8 cellular contexts compared by ENCODE assay signal in genomic region chr1:205321959-205322283, GRCh38. TPM values are rescaled to one million over a fixed set of nuclear protein-coding genes. Genes with fewer than 3 reads are reported as not detected.
A peak's percentile ranks its signal among the peaks of the same experiment; 100 is the strongest.
DNase-seq lines count a peak whose midpoint lies in the region; ATAC-seq, FAIRE-seq and TF ChIP-seq lines count a peak whose summit lies in the region.

No MANE protein-coding gene starts in this region.

- peaks cover 59% of the 10 kb centered on the region for H3K4me1 Mint-ChIP-seq in activated CD4-positive, alpha-beta T cell treated with anti-CD3 and anti-CD28 coated beads, Interleukin-2, amount 10 ng/mL, durations not matched to agents 7 days and 5 days
- peaks cover 72% of the 10 kb centered on the region for H3K4me1 Mint-ChIP-seq in activated B cell treated with CpG ODN at 0.5 μM for 24 hours
- peaks cover 67% of the 10 kb centered on the region for H3K4me1 Mint-ChIP-seq in stimulated activated naive CD8-positive, alpha-beta T cell treated with anti-CD3 and anti-CD28 coated beads, Interleukin-15, amount 100 ng/mL, for 72 hours

- H3K9me3 Mint-ChIP-seq in activated CD4-positive, alpha-beta T cell treated with anti-CD3 and anti-CD28 coated beads, Interleukin-2, amount 10 ng/mL, durations not matched to agents 7 days and 5 days = no peaks in the 10 kb centered on the region
- no peaks in the 10 kb centered on the region for H3K9me3 Mint-ChIP-seq in activated B cell treated with CpG ODN at 0.5 μM for 24 hours
- H3K9me3 Mint-ChIP-seq in stimulated activated naive CD8-positive, alpha-beta T cell treated with anti-CD3 and anti-CD28 coated beads, Interleukin-15, amount 100 ng/mL, for 72 hours = no peaks in the 10 kb centered on the region

- peak overlapping the region; percentile 0 to 97 for H3K4me3 ChIP-seq in kidney (ENCODE audit: low read length in 2 of 2)

- no peak for TF ChIP-seq CTCF in activated B cell treated with CpG ODN at 0.5 μM for 24 hours (IDR thresholded peaks at IDR 0.05)
- TF ChIP-seq CTCF in kidney (IDR thresholded peaks at IDR 0.05; ENCODE audit: borderline replicate concordance, extremely low read depth, insufficient read depth) = no peak

- H3K36me3 Mint-ChIP-seq in activated CD4-positive, alpha-beta T cell treated with anti-CD3 and anti-CD28 coated beads, Interleukin-2, amount 10 ng/mL, durations not matched to agents 7 days and 5 days (ENCODE audit: low read depth) = peaks cover 26% of the 10 kb centered on the region
- peaks cover 34% of the 10 kb centered on the region for H3K36me3 Mint-ChIP-seq in activated B cell treated with CpG ODN at 0.5 μM for 24 hours (ENCODE audit: low read depth)

- no peak overlapping the region for H3K27ac Mint-ChIP-seq in activated CD4-positive, alpha-beta T cell treated with anti-CD3 and anti-CD28 coated beads, Interleukin-2, amount 10 ng/mL, durations not matched to agents 7 days and 5 days
- peak overlapping the region; percentile 56 for H3K27ac Mint-ChIP-seq in activated B cell treated with CpG ODN at 0.5 μM for 24 hours
- no peak overlapping the region for H3K27ac Mint-ChIP-seq in stimulated activated naive CD8-positive, alpha-beta T cell treated with anti-CD3 and anti-CD28 coated beads, Interleukin-15, amount 100 ng/mL, for 72 hours

- CTCF ChIA-PET in activated CD4-positive, alpha-beta T cell treated with anti-CD3 and anti-CD28 coated beads, Interleukin-2, amount 10 ng/mL, durations not matched to agents 7 days and 5 days (lab: Charles Lee) = interaction anchor here (1.2 to 23.4 kb wide), 8 partner anchors 9 to 94 kb away, joined by 3 to 560 read pairs (median 6); partner anchors contain the start of gene TMCC2
- CTCF ChIA-PET in activated B cell treated with CpG ODN at 0.5 μM for 24 hours (lab: Charles Lee) = interaction anchor here (1.2 to 10.2 kb wide), 6 partner anchors 8 to 48 kb away, joined by 3 to 585 read pairs (median 7); no protein-coding TSS in a partner anchor

- peak overlapping the region; percentile 98 for H3K4me3 Mint-ChIP-seq in activated CD4-positive, alpha-beta T cell treated with anti-CD3 and anti-CD28 coated beads, Interleukin-2, amount 10 ng/mL, durations not matched to agents 7 days and 5 days
- H3K4me3 Mint-ChIP-seq in activated B cell treated with CpG ODN at 0.5 μM for 24 hours = peak overlapping the region; percentile 97
- peak overlapping the region; percentile 87 to 99 for H3K4me3 Mint-ChIP-seq in stimulated activated naive CD8-positive, alpha-beta T cell treated with anti-CD3 and anti-CD28 coated beads, Interleukin-15, amount 100 ng/mL, for 72 hours

- intact Hi-C loops in activated B cell treated with CpG ODN at 0.5 μM for 24 hours (cut with micrococcal nuclease) = loop anchor here (1.0 to 5.0 kb wide), 5 partner anchors 9 to 95 kb away; partner anchors contain the start of gene TMCC2
- intact Hi-C loops in kidney (cut with DNase I) = no loop called here

- no peaks in the 10 kb centered on the region for H3K36me3 ChIP-seq in kidney (ENCODE audit: control insufficient read depth in 1 of 2, insufficient read depth in 2 of 2, low read length in 2 of 2)

- POLR2A ChIA-PET in activated CD4-positive, alpha-beta T cell treated with anti-CD3 and anti-CD28 coated beads, Interleukin-2, amount 10 ng/mL, durations not matched to agents 7 days and 5 days (lab: Charles Lee) = no interaction called here
- POLR2A ChIA-PET in activated B cell treated with CpG ODN at 0.5 μM for 24 hours (lab: Charles Lee) = interaction anchor here (0.5 to 24.9 kb wide), 8 partner anchors 7 to 869 kb away, joined by 3 to 1622 read pairs (median 4); partner anchors contain the start of gene RAB29

- ATAC-seq in activated B cell treated with CpG ODN at 0.5 μM for 24 hours (ENCODE audit: low read depth) = no peak
- peak; percentile 46 for ATAC-seq in stimulated activated naive CD8-positive, alpha-beta T cell treated with anti-CD3 and anti-CD28 coated beads, Interleukin-15, amount 100 ng/mL, for 72 hours
- no peak for ATAC-seq in GM18909 (IDR thresholded peaks at IDR 0.05; ENCODE audit: poor library complexity, unreplicated experiment)
- ATAC-seq in HG03097 (IDR thresholded peaks at IDR 0.05; ENCODE audit: low FRiP score, unreplicated experiment) = no peak
- ATAC-seq in esophagus mucosa = no peak

- DNase-seq in activated CD4-positive, alpha-beta T cell treated with anti-CD3 and anti-CD28 coated beads, Interleukin-2, amount 10 ng/mL, durations not matched to agents 7 days and 5 days = no peak
- DNase-seq in activated CD4-positive, alpha-beta T cell treated with anti-CD3 and anti-CD28 coated beads for 1 hour = no peak
- DNase-seq in activated B cell treated with CpG ODN at 0.5 μM for 24 hours = no peak
- no peak for DNase-seq in kidney
- DNase-seq in stimulated activated naive CD8-positive, alpha-beta T cell treated with anti-CD3 and anti-CD28 coated beads, Interleukin-15, amount 100 ng/mL, for 72 hours = no peak

- peaks cover 23 to 36% of the 10 kb centered on the region in 2 donors for H3K4me1 ChIP-seq in kidney (ENCODE audit: control insufficient read depth in 1 of 2, insufficient read depth in 1 of 2, low read depth in 1 of 2, low read length in 2 of 2)

- peak overlapping the region in 1 of 2 donors; percentile 92 for H3K9ac ChIP-seq in kidney (ENCODE audit: low read length in 2 of 2)

- FAIRE-seq in kidney (lab: Jason Lieb, UNC) = no peak

- H3K9me3 ChIP-seq in kidney (ENCODE audit: control insufficient read depth in 1 of 2, low read length in 2 of 2) = no peaks in the 10 kb centered on the region

- peak overlapping the region; percentile 13 to 96 for H3K27ac ChIP-seq in kidney (ENCODE audit: low read depth in 2 of 2, low read length in 2 of 2)

- peaks cover 11% of the 10 kb centered on the region for H3K27me3 Mint-ChIP-seq in activated CD4-positive, alpha-beta T cell treated with anti-CD3 and anti-CD28 coated beads, Interleukin-2, amount 10 ng/mL, durations not matched to agents 7 days and 5 days
- H3K27me3 Mint-ChIP-seq in activated B cell treated with CpG ODN at 0.5 μM for 24 hours = peaks cover 2% of the 10 kb centered on the region
- H3K27me3 Mint-ChIP-seq in stimulated activated naive CD8-positive, alpha-beta T cell treated with anti-CD3 and anti-CD28 coated beads, Interleukin-15, amount 100 ng/mL, for 72 hours = peaks cover 3% of the 10 kb centered on the region

RNA-seq across cellular contexts. Expression of gene NUAK2, which starts 0.4 kb away (rescaled TPM):
- total RNA-seq in activated CD4-positive, alpha-beta T cell treated with anti-CD3 and anti-CD28 coated beads, Interleukin-2, amount 10 ng/mL, durations not matched to agents 7 days and 5 days = 10 to 100 TPM; 12.1 to 12.7 TPM
- total RNA-seq in activated B cell treated with CpG ODN at 0.5 μM for 24 hours = 26.1 and 26.2 TPM in 2 replicates
- 19.4 TPM for total RNA-seq in kidney
- 15.1 TPM for polyA plus RNA-seq in kidney (ENCODE audit: insufficient read depth, low read depth, low replicate concordance)
- 28.3 TPM for total RNA-seq in esophagus mucosa

RNA-seq across cellular contexts. Expression of gene KLHDC8A, which starts 34.8 kb away (rescaled TPM):
- total RNA-seq in activated CD4-positive, alpha-beta T cell treated with anti-CD3 and anti-CD28 coated beads, Interleukin-2, amount 10 ng/mL, durations not matched to agents 7 days and 5 days = not detected
- total RNA-seq in activated B cell treated with CpG ODN at 0.5 μM for 24 hours (0.07 TPM in 1 of 2 replicates, not detected in the other), kidney (not detected), esophagus mucosa (3.1 TPM)
- not detected for polyA plus RNA-seq in kidney (ENCODE audit: insufficient read depth, low read depth, low replicate concordance)
